Comparison of ENCODE assay signal across 2 cellular contexts in the genomic region with DNA sequence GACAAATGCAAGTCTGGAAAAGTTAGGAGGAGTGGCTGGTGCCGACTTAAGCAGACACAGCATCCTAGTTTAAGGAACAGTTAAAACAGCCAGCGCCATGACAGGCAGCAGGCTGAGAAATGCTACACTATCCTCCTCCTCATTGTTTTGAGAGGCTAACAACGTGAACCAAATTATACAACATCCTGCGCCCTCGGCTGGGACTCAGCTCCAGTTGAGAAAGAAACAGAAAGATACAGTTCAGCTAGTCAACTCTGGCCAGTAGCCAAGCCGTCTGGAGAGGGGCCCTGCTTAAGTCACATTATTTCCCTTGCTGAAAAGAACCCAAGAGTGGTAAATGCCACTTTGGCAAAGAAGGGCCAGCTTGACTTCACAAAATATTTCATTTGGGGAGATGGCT.
TF ChIP-seq lines count a peak whose summit lies in the region.

No MANE protein-coding gene starts in this region.

TF ChIP-seq in SK-N-SH, 30 proteins besides CTCF, POLR2A, EP300 and RAD21 (continued from another document):
- no peak for TF ChIP-seq IRF3 (IDR thresholded peaks at IDR 0.05; ENCODE audit: low read depth, low read length)
- no peak for TF ChIP-seq SIN3A (IDR thresholded peaks at IDR 0.05; ENCODE audit: borderline replicate concordance, low read depth, low read length)
- no peak for TF ChIP-seq RXRA (IDR thresholded peaks at IDR 0.05; ENCODE audit: borderline replicate concordance, low read depth)
- TF ChIP-seq TEAD4 (IDR thresholded peaks at IDR 0.05; ENCODE audit: borderline replicate concordance, insufficient read depth): no peak
TF ChIP-seq in SK-N-SH: peak in this region for 0.

TF ChIP-seq in SK-N-SH treated with all-trans-retinoic acid at 6 μM for 48 hours, 23 proteins besides CTCF, POLR2A, EP300 and RAD21 (continued from another document):
- TF ChIP-seq CSRNP3 (CRISPR knock-in tag; IDR thresholded peaks at IDR 0.05): no peak
- no peak for TF ChIP-seq ZFP3 (CRISPR knock-in tag; IDR thresholded peaks at IDR 0.05)
- TF ChIP-seq TCF4 (CRISPR knock-in tag; IDR thresholded peaks at IDR 0.05; ENCODE audit: borderline replicate concordance): no peak
- no peak for TF ChIP-seq OSR1 (CRISPR knock-in tag; IDR thresholded peaks at IDR 0.05)
- TF ChIP-seq CSDC2 (CRISPR knock-in tag; IDR thresholded peaks at IDR 0.05): no peak
- no peak for TF ChIP-seq ZNF70 (CRISPR knock-in tag; IDR thresholded peaks at IDR 0.05)
- TF ChIP-seq PPARA (CRISPR knock-in tag; IDR thresholded peaks at IDR 0.05; ENCODE audit: borderline replicate concordance): no peak
- no peak for TF ChIP-seq ZC3H10 (CRISPR knock-in tag; IDR thresholded peaks at IDR 0.05)
- no peak for TF ChIP-seq SNAI2 (CRISPR knock-in tag; IDR thresholded peaks at IDR 0.05)
- no peak for TF ChIP-seq GLIS3 (CRISPR knock-in tag; IDR thresholded peaks at IDR 0.05)
- no peak for TF ChIP-seq ZNF8 (CRISPR knock-in tag; IDR thresholded peaks at IDR 0.05)
- TF ChIP-seq ISL1 (CRISPR knock-in tag; IDR thresholded peaks at IDR 0.05): no peak
- TF ChIP-seq TSHZ2 (CRISPR knock-in tag; IDR thresholded peaks at IDR 0.05): no peak
- TF ChIP-seq TOX (CRISPR knock-in tag; IDR thresholded peaks at IDR 0.05; ENCODE audit: borderline replicate concordance): no peak
- TF ChIP-seq RARB (CRISPR knock-in tag; IDR thresholded peaks at IDR 0.05): no peak
- TF ChIP-seq BACH2 (CRISPR knock-in tag; IDR thresholded peaks at IDR 0.05; ENCODE audit: borderline replicate concordance): no peak
